11 cellular contexts compared by ENCODE assay signal in genomic region chr13:44759723-44760360, GRCh38.
A peak's percentile ranks its signal among the peaks of the same experiment; 100 is the strongest.
DNase-seq lines count a peak whose midpoint lies in the region; ATAC-seq, FAIRE-seq and TF ChIP-seq lines count a peak whose summit lies in the region.
"Had no signal": no experiment of that assay in that cellular context is flagged by ENCODE, and none has a peak within 500 bp of the region (broad histone marks: within the 10 kb centered on the region; RNA-seq: fewer than 3 reads in every experiment).

No MANE protein-coding gene starts in this region.

- no peak overlapping the region for H3K4me3 Mint-ChIP-seq in activated T-cell treated with anti-CD3 and anti-CD28 coated beads, Interleukin-2, amount 50 U/mL, for 4 hours

- TF ChIP-seq CTCF in choroid plexus epithelial cell (conservative IDR thresholded peaks at IDR 0.05; ENCODE audit: low read depth, low read length) (no peak), pancreas (IDR thresholded peaks at IDR 0.05) (no peak)

- TF ChIP-seq POLR2A in H54 (IDR thresholded peaks at IDR 0.05; ENCODE audit: low read depth, low read length) = no peak

- H3K27me3 Mint-ChIP-seq in activated T-cell treated with anti-CD3 and anti-CD28 coated beads, Interleukin-2, amount 50 U/mL, for 4 hours (ENCODE audit: low read depth) = peaks cover 2% of the 10 kb centered on the region

- WGBS in pancreas, 2 donors = 5 to 14% methylated on average over 4 of the region's 4 CpGs

- peaks cover 12% of the 10 kb centered on the region for H3K4me1 Mint-ChIP-seq in activated T-cell treated with anti-CD3 and anti-CD28 coated beads, Interleukin-2, amount 50 U/mL, for 4 hours (ENCODE audit: low read depth)

- FAIRE-seq in pancreas (lab: Jason Lieb, UNC) (no peak), H54 (lab: Jason Lieb, UNC) (no peak)
- FAIRE-seq: D721Med had no signal

- H3K36me3 ChIP-seq in pancreas = no peaks in the 10 kb centered on the region
- H3K36me3 ChIP-seq: spleen had no signal

- H3K27me3 ChIP-seq in pancreas = no peaks in the 10 kb centered on the region
- H3K27me3 ChIP-seq: spleen had no signal

- no peak overlapping the region for H3K4me3 ChIP-seq in choroid plexus epithelial cell (ENCODE audit: low read depth, low read length)
- no peak overlapping the region for H3K4me3 ChIP-seq in pancreas
- H3K4me3 ChIP-seq: spleen had no signal

- H3K27ac ChIP-seq in pancreas = peak overlapping the region; percentile 82 to 90 (median 88)
- H3K27ac ChIP-seq: spleen had no signal

- H3K9me3 ChIP-seq in pancreas = no peaks in the 10 kb centered on the region
- H3K9me3 ChIP-seq: spleen had no signal

- intact Hi-C loops in pancreas (cut with DNase I) = no loop called here

- peak; percentile 77 for DNase-seq in DMS79 (lab: John Stamatoyannopoulos, UW)
- DNase-seq in NCI-H2107 treated with DMSO at 0.1 percent for 48 hours (lab: John Stamatoyannopoulos, UW; ENCODE audit: unreplicated experiment) = peak; percentile 91
- peak; percentile 52 for DNase-seq in choroid plexus epithelial cell (ENCODE audit: low read depth)
- peak; percentile 67 to 85 (median 82) for DNase-seq in pancreas
- no peak for DNase-seq in activated T-cell treated with anti-CD3 and anti-CD28 coated beads, Interleukin-2, amount 50 U/mL, for 4 hours
- DNase-seq in activated CD4-positive, alpha-beta T cell treated with anti-CD3 and anti-CD28 coated beads, Interleukin-2, amount 50 U/mL, for 1 hour = no peak
- no peak for DNase-seq in H54 (ENCODE audit: insufficient read length, low spot score)
- DNase-seq: activated CD4-positive, CD25-positive, alpha-beta regulatory T cell; spleen had no signal

- H3K4me1 ChIP-seq in pancreas = peaks cover 45 to 58% (median 56%) of the 10 kb centered on the region in 3 donors

- H3K9me3 Mint-ChIP-seq in activated T-cell treated with anti-CD3 and anti-CD28 coated beads, Interleukin-2, amount 50 U/mL, for 4 hours = no peaks in the 10 kb centered on the region

- peak; percentile 77 to 86 (median 82) for ATAC-seq in pancreas
- ATAC-seq in activated T-cell treated with anti-CD3 and anti-CD28 coated beads, Interleukin-2, amount 50 U/mL, for 4 hours = no peak
- no peak for ATAC-seq in HG02840 (IDR thresholded peaks at IDR 0.05; ENCODE audit: low FRiP score, unreplicated experiment)

- no peaks in the 10 kb centered on the region for H3K36me3 Mint-ChIP-seq in activated T-cell treated with anti-CD3 and anti-CD28 coated beads, Interleukin-2, amount 50 U/mL, for 4 hours (ENCODE audit: insufficient read depth)

Comparison
In these comparisons a context has a peak if more than half of its experiments do, and no peak if none do; other contexts are left out.
1. DNase-seq: peak in DMS79 (single experiment), NCI-H2107 treated with DMSO at 0.1 percent for 48 hours (single experiment), choroid plexus epithelial cell (single experiment) and pancreas (6 of 6); none in activated T-cell treated with anti-CD3 and anti-CD28 coated beads, Interleukin-2, amount 50 U/mL, for 4 hours (single experiment), activated CD4-positive, alpha-beta T cell treated with anti-CD3 and anti-CD28 coated beads, Interleukin-2, amount 50 U/mL, for 1 hour (single experiment) and H54 (single experiment).
2. ATAC-seq: peak in pancreas (4 of 4); none in activated T-cell treated with anti-CD3 and anti-CD28 coated beads, Interleukin-2, amount 50 U/mL, for 4 hours (0 of 2) and HG02840 (single experiment).